8 cellular contexts compared by ENCODE assay signal in the genomic region with DNA sequence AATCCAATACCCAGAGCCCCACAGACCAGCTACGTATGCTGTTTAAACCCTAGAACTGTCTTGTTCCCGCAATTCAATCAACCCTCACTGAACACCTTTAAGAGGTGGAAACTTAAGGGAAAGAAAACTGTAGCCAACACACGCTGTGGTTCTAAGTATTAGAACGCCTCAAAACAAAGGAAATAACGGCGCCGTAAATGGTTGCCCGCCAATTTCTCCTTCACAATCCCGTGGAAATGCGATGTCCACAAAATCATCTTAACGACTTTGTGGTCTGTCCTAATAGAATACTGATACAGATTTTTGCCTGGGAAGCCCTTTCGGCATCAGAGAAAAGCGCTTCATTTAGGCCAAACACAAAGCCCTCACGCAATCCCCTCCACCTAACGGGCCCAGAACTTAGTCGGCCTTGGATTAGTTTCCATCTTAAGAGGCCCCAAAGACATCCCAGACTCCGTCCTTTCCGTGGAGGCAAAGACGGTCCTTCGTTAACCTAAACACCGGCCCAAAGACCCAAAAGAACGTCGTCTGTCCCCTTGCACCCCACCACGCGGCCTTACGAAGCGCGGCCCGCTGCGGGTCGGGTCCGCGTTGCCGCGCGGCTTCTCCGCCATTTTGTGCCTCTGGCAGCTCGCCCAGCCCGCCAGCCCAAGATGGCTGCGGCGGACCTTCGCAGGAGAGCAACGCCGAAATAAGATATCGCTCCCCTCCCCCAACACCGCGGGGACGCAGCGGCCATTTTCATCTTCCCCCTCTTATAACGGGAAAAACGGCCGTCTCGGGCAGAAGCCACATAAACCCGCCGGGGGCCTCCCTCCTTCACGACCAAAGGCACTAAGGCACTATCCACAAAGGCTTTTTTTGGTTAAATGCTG. TPM values are rescaled to one million over a fixed set of nuclear protein-coding genes. Genes with fewer than 3 reads are reported as not detected.
DNase-seq lines count a peak whose midpoint lies in the region; ATAC-seq lines count a peak whose summit lies in the region.

No MANE protein-coding gene starts in this region.

- peaks cover 13% of the 10 kb centered on the region for H3K27me3 Mint-ChIP-seq in CD4-positive, CD25-positive, alpha-beta regulatory T cell
- peaks cover 10% of the 10 kb centered on the region for H3K27me3 Mint-ChIP-seq in activated CD8-positive, alpha-beta memory T cell treated with anti-CD3 and anti-CD28 coated beads, Interleukin-2, amount 10 ng/mL, durations not matched to agents 7 days and 5 days

- H3K4me3 Mint-ChIP-seq in CD4-positive, CD25-positive, alpha-beta regulatory T cell: peak overlapping the region; percentile 98 to 100 (median 99)
- H3K4me3 Mint-ChIP-seq in activated CD8-positive, alpha-beta memory T cell treated with anti-CD3 and anti-CD28 coated beads, Interleukin-2, amount 10 ng/mL, durations not matched to agents 7 days and 5 days: peak overlapping the region; percentile 100

- DNase-seq in CD4-positive, CD25-positive, alpha-beta regulatory T cell: peak; percentile 81 to 92 (median 88)
- DNase-seq in HUDEP-2 (lab: John Stamatoyannopoulos, UW; ENCODE audit: unreplicated experiment in 76 of 76) (peak in 73 of 76 experiments; percentile 13 to 86 (median 76)), NOMO-1 treated with DMSO at 0.1 percent for 48 hours (lab: John Stamatoyannopoulos, UW; ENCODE audit: unreplicated experiment) (peak; percentile 85), mesendoderm (peak; percentile 92)
- peak; percentile 92 for DNase-seq in activated CD8-positive, alpha-beta memory T cell treated with anti-CD3 and anti-CD28 coated beads, Interleukin-2, amount 10 ng/mL, durations not matched to agents 7 days and 5 days
- peak; percentile 73 for DNase-seq in stimulated activated CD8-positive, alpha-beta memory T cell treated with anti-CD3 and anti-CD28 coated beads, Interleukin-15, amount 100 ng/mL, for 1 hour (ENCODE audit: low read depth)

- no peaks in the 10 kb centered on the region for H3K27me3 ChIP-seq in CD4-positive, CD25-positive, alpha-beta regulatory T cell (ENCODE audit: control insufficient read depth, insufficient read depth, low read length)
- no peaks in the 10 kb centered on the region for H3K27me3 ChIP-seq in endocrine pancreas (ENCODE audit: control insufficient read depth, insufficient read depth, low read length)
- H3K27me3 ChIP-seq in mesendoderm (ENCODE audit: insufficient read depth, low read length, poor library complexity): no peaks in the 10 kb centered on the region

- H3K79me1 ChIP-seq in mesendoderm (ENCODE audit: low read length): no peaks in the 10 kb centered on the region

- peak overlapping the region; percentile 100 for H3K9ac ChIP-seq in endocrine pancreas (ENCODE audit: control insufficient read depth, insufficient read depth, low read length)
- peak overlapping the region; percentile 100 for H3K9ac ChIP-seq in mesendoderm (ENCODE audit: low read length)

- H3K27ac Mint-ChIP-seq in CD4-positive, CD25-positive, alpha-beta regulatory T cell: peak overlapping the region; percentile 99 to 100 (median 100)
- H3K27ac Mint-ChIP-seq in activated CD8-positive, alpha-beta memory T cell treated with anti-CD3 and anti-CD28 coated beads, Interleukin-2, amount 10 ng/mL, durations not matched to agents 7 days and 5 days: peak overlapping the region; percentile 100

- peak overlapping the region; percentile 99 for H3K23ac ChIP-seq in mesendoderm (ENCODE audit: low read length)

- H2AK5ac ChIP-seq in mesendoderm (ENCODE audit: low read length): peak overlapping the region; percentile 99

- peak overlapping the region; percentile 93 for H3K4ac ChIP-seq in mesendoderm (ENCODE audit: low read depth, low read length)

- peak overlapping the region; percentile 100 for H3K27ac ChIP-seq in CD4-positive, CD25-positive, alpha-beta regulatory T cell (ENCODE audit: insufficient read depth, low read length, poor library complexity, severe bottlenecking)
- H3K27ac ChIP-seq in mesendoderm (ENCODE audit: low read depth, low read length): peak overlapping the region; percentile 92

- H2BK15ac ChIP-seq in mesendoderm (replicated peaks; ENCODE audit: low read depth): no peak overlapping the region

- no CpG with 5 or more reads among the region's 56 CpGs for WGBS in mesendoderm (ENCODE audit: extremely low coverage, insufficient coverage, low lambda C conversion rate)

- peak overlapping the region; percentile 19 for H3K4me2 ChIP-seq in mesendoderm (ENCODE audit: low read length)

- peaks cover 0 to 5% (median 0%) of the 10 kb centered on the region in 7 donors for H3K9me3 Mint-ChIP-seq in CD4-positive, CD25-positive, alpha-beta regulatory T cell
- H3K9me3 Mint-ChIP-seq in activated CD8-positive, alpha-beta memory T cell treated with anti-CD3 and anti-CD28 coated beads, Interleukin-2, amount 10 ng/mL, durations not matched to agents 7 days and 5 days (ENCODE audit: low read depth): no peaks in the 10 kb centered on the region

- H3K79me2 ChIP-seq in mesendoderm (ENCODE audit: control insufficient read depth, insufficient read depth, low read length): peaks cover 55% of the 10 kb centered on the region

- H3K18ac ChIP-seq in mesendoderm (ENCODE audit: low read length): peak overlapping the region; percentile 96

- no peaks in the 10 kb centered on the region for H3K9me3 ChIP-seq in CD4-positive, CD25-positive, alpha-beta regulatory T cell (ENCODE audit: control insufficient read depth in 2 of 2, low read length in 2 of 2)
- no peaks in the 10 kb centered on the region for H3K9me3 ChIP-seq in endocrine pancreas (ENCODE audit: control insufficient read depth, low read length)

- peak; percentile 59 to 63 for ATAC-seq in CD4-positive, CD25-positive, alpha-beta regulatory T cell (ENCODE audit: low read depth in 2 of 2)
- ATAC-seq in GM21381 (IDR thresholded peaks at IDR 0.05; ENCODE audit: unreplicated experiment): peak; percentile 46
- peak; percentile 62 for ATAC-seq in activated CD8-positive, alpha-beta memory T cell treated with anti-CD3 and anti-CD28 coated beads, Interleukin-2, amount 10 ng/mL, durations not matched to agents 7 days and 5 days

- peak overlapping the region; percentile 100 for H3K56ac ChIP-seq in mesendoderm (ENCODE audit: low read length)

- H3K4me1 ChIP-seq in CD4-positive, CD25-positive, alpha-beta regulatory T cell (ENCODE audit: control insufficient read depth, insufficient read depth, low read length, poor library complexity, severe bottlenecking): peaks cover 36% of the 10 kb centered on the region
- H3K4me1 ChIP-seq in endocrine pancreas (ENCODE audit: control insufficient read depth, insufficient read depth, low read length) (peaks cover 23% of the 10 kb centered on the region), mesendoderm (ENCODE audit: control insufficient read depth, low read depth, low read length) (peaks cover 2% of the 10 kb centered on the region)

- peaks cover 11% of the 10 kb centered on the region for H3K36me3 Mint-ChIP-seq in CD4-positive, CD25-positive, alpha-beta regulatory T cell
- peaks cover 55% of the 10 kb centered on the region for H3K36me3 Mint-ChIP-seq in activated CD8-positive, alpha-beta memory T cell treated with anti-CD3 and anti-CD28 coated beads, Interleukin-2, amount 10 ng/mL, durations not matched to agents 7 days and 5 days

- no peaks in the 10 kb centered on the region for H3K36me3 ChIP-seq in CD4-positive, CD25-positive, alpha-beta regulatory T cell (ENCODE audit: control insufficient read depth, insufficient read depth, low read length)
- H3K36me3 ChIP-seq in endocrine pancreas (ENCODE audit: control insufficient read depth, insufficient read depth, low read length) (peaks cover 2% of the 10 kb centered on the region), mesendoderm (ENCODE audit: control insufficient read depth, insufficient read depth, low read length) (no peaks in the 10 kb centered on the region)

- peak overlapping the region; percentile 97 for H3K4me3 ChIP-seq in CD4-positive, CD25-positive, alpha-beta regulatory T cell (ENCODE audit: low read depth, low read length)
- H3K4me3 ChIP-seq in endocrine pancreas (ENCODE audit: control insufficient read depth, insufficient read depth, low read length) (peak overlapping the region; percentile 100), mesendoderm (ENCODE audit: low read length) (peak overlapping the region; percentile 100)

- peak overlapping the region; percentile 28 for H4K8ac ChIP-seq in mesendoderm (ENCODE audit: low read depth, low read length)

- H4K5ac ChIP-seq in mesendoderm (ENCODE audit: low read length): peak overlapping the region; percentile 96

- CTCF ChIA-PET in activated CD8-positive, alpha-beta memory T cell treated with anti-CD3 and anti-CD28 coated beads, Interleukin-2, amount 10 ng/mL, durations not matched to agents 7 days and 5 days (lab: Charles Lee): interaction anchor here (0.6 to 1.4 kb wide), 3 partner anchors 10 to 604 kb away, joined by 3 read pairs; no protein-coding TSS in a partner anchor

- H2BK120ac ChIP-seq in mesendoderm (ENCODE audit: low read depth, low read length): peak overlapping the region; percentile 88

- H2BK5ac ChIP-seq in mesendoderm (ENCODE audit: low read length): peak overlapping the region; percentile 100

- peaks cover 14 to 54% (median 42%) of the 10 kb centered on the region in 4 donors for H3K4me1 Mint-ChIP-seq in CD4-positive, CD25-positive, alpha-beta regulatory T cell
- H3K4me1 Mint-ChIP-seq in activated CD8-positive, alpha-beta memory T cell treated with anti-CD3 and anti-CD28 coated beads, Interleukin-2, amount 10 ng/mL, durations not matched to agents 7 days and 5 days: peaks cover 29% of the 10 kb centered on the region

RNA-seq across cellular contexts. Expression of a gene that starts 0.8 kb away (rescaled TPM):
- 631 TPM for total RNA-seq in CD4-positive, CD25-positive, alpha-beta regulatory T cell
- 100 to 1,000 TPM; 187 to 233 (median 205) TPM for polyA plus RNA-seq in CD4-positive, CD25-positive, alpha-beta regulatory T cell
- 100 to 1,000 TPM; 246 to 256 TPM for total RNA-seq in activated CD8-positive, alpha-beta memory T cell treated with anti-CD3 and anti-CD28 coated beads, Interleukin-2, amount 10 ng/mL, durations not matched to agents 7 days and 5 days
- polyA plus RNA-seq in mesendoderm (2013, experiment 1 of 2): 384 TPM
- polyA plus RNA-seq in mesendoderm (2013, experiment 2 of 2): 371 TPM

Comparison
In these comparisons a context has a peak if more than half of its experiments do, and no peak if none do; other contexts are left out.
1. Peak in every context shown above with its lines: DNase-seq, ATAC-seq, H3K4me3 ChIP-seq and H3K27ac ChIP-seq.